2 cellular contexts compared by ENCODE assay signal in genomic region chr19:47538812-47539211, GRCh38.
TF ChIP-seq lines count a peak whose summit lies in the region.

No MANE protein-coding gene starts in this region.

TF ChIP-seq in A549, 52 proteins besides CTCF, POLR2A, EP300 and RAD21:
- TF ChIP-seq ZNF302 (CRISPR knock-in tag; IDR thresholded peaks at IDR 0.05): no peak
- TF ChIP-seq ZFP36 (IDR thresholded peaks at IDR 0.05; ENCODE audit: borderline replicate concordance, partially characterized antibody): peak; percentile 55

TF ChIP-seq in H1, 55 proteins besides CTCF, POLR2A, EP300 and RAD21:
- TF ChIP-seq KDM4A (IDR thresholded peaks at IDR 0.05; ENCODE audit: low read depth, low read length, severe bottlenecking): no peak
- TF ChIP-seq SP2 (IDR thresholded peaks at IDR 0.05; ENCODE audit: low read length): no peak
- no peak for TF ChIP-seq PHF8 (conservative IDR thresholded peaks at IDR 0.05; ENCODE audit: low read depth, low read length)
- no peak for TF ChIP-seq POU5F1 (IDR thresholded peaks at IDR 0.05; ENCODE audit: low read depth, low read length)
- no peak for TF ChIP-seq TAF1 (IDR thresholded peaks at IDR 0.05; ENCODE audit: low read depth, low read length)
- TF ChIP-seq JUND (IDR thresholded peaks at IDR 0.05; ENCODE audit: low read length): no peak
- no peak for TF ChIP-seq TAF7 (optimal IDR thresholded peaks at IDR 0.05; ENCODE audit: borderline replicate concordance, low read depth, low read length)
- no peak for TF ChIP-seq SIX5 (IDR thresholded peaks at IDR 0.05; ENCODE audit: low read depth, low read length)
- TF ChIP-seq ATF2 (IDR thresholded peaks at IDR 0.05; ENCODE audit: low read length): no peak
- no peak for TF ChIP-seq RXRA (IDR thresholded peaks at IDR 0.05; ENCODE audit: insufficient read depth, low read depth, low read length)
- no peak for TF ChIP-seq CEBPB (IDR thresholded peaks at IDR 0.05; ENCODE audit: low read depth, low read length)
- no peak for TF ChIP-seq BACH1 (IDR thresholded peaks at IDR 0.05; ENCODE audit: low read length)
- no peak for TF ChIP-seq SIRT6 (IDR thresholded peaks at IDR 0.05; ENCODE audit: low read length)
- TF ChIP-seq ZNF274 (IDR thresholded peaks at IDR 0.05; ENCODE audit: borderline replicate concordance, extremely low read depth, low read length): no peak
- no peak for TF ChIP-seq MAX (IDR thresholded peaks at IDR 0.05)
- no peak for TF ChIP-seq ATF3 (IDR thresholded peaks at IDR 0.05; ENCODE audit: insufficient read depth, low read depth, low read length)
